ENCODE assay signal across 15 cellular contexts in genomic region chrX:22541926-22542325, GRCh38.
"Had no signal": no experiment of that assay in that cellular context is flagged by ENCODE, and none has a peak within 500 bp of the region (broad histone marks: within the 10 kb centered on the region; RNA-seq: fewer than 3 reads in every experiment).

No MANE protein-coding gene starts in this region.

- DNase-seq: activated CD4-positive, alpha-beta T cell treated with anti-CD3 and anti-CD28 coated beads for 4 hours; activated CD8-positive, alpha-beta memory T cell treated with anti-CD3 and anti-CD28 coated beads, Interleukin-2, amount 50 U/mL, for 4 hours; activated CD8-positive, alpha-beta T cell treated with anti-CD3 and anti-CD28 coated beads for 36 hours; activated naive CD8-positive, alpha-beta T cell treated with anti-CD3 and anti-CD28 coated beads, Interleukin-2, amount 50 U/mL, for 24 hours; amniotic stem cell; caudate nucleus; NCI-H1048; NCI-H146; NCI-H187 treated with DMSO at 0.1 percent for 48 hours; NCI-H2081 treated with DMSO at 0.1 percent for 48 hours; NCI-H446; NCI-H524; SHP77 treated with DMSO at 0.1 percent for 48 hours had no signal

- ATAC-seq: activated CD4-positive, CD25-positive, alpha-beta regulatory T cell treated with anti-CD3 and anti-CD28 coated beads, Interleukin-2, amount 50 U/mL, for 24 hours; activated CD8-positive, alpha-beta T cell treated with anti-CD3 and anti-CD28 coated beads for 36 hours; activated naive CD4-positive, alpha-beta T cell treated with anti-CD3 and anti-CD28 coated beads, Interleukin-2, amount 50 U/mL, for 72 hours; activated naive CD8-positive, alpha-beta T cell treated with anti-CD3 and anti-CD28 coated beads, Interleukin-2, amount 50 U/mL, for 24 hours had no signal
